23 cellular contexts compared by ENCODE assay signal in genomic region chr4:67083496-67083895, GRCh38.
A peak's percentile ranks its signal among the peaks of the same experiment; 100 is the strongest.
DNase-seq lines count a peak whose midpoint lies in the region; ATAC-seq and TF ChIP-seq lines count a peak whose summit lies in the region.
"Had no signal": no experiment of that assay in that cellular context is flagged by ENCODE, and none has a peak within 500 bp of the region (broad histone marks: within the 10 kb centered on the region; RNA-seq: fewer than 3 reads in every experiment).

No MANE protein-coding gene starts in this region.

- H3K9me3 Mint-ChIP-seq in WTC11, result peaks cover 6% of the 10 kb centered on the region
- H3K9me3 Mint-ChIP-seq: CD4-positive, alpha-beta memory T cell had no signal

- no peaks in the 10 kb centered on the region for H3K27me3 Mint-ChIP-seq in WTC11 (ENCODE audit: low read depth)
- H3K27me3 Mint-ChIP-seq: CD4-positive, alpha-beta memory T cell had no signal

- H3K27ac Mint-ChIP-seq in WTC11, result peak overlapping the region; percentile 77
- H3K27ac Mint-ChIP-seq: CD4-positive, alpha-beta memory T cell had no signal

- H3K4me3 Mint-ChIP-seq in WTC11, result no peak overlapping the region
- H3K4me3 Mint-ChIP-seq: CD4-positive, alpha-beta memory T cell had no signal

- no peak for TF ChIP-seq POLR2A in suprapubic skin (IDR thresholded peaks at IDR 0.05)

- CTCF ChIA-PET in WTC11 (lab: Charles Lee), result no interaction called here

- in situ Hi-C loops in HAP-1 (cut with MboI; ENCODE audit: low sequenced_read_pairs), result no loop called here

- POLR2A ChIA-PET in WTC11 (lab: Charles Lee), result no interaction called here

- H3K36me3 ChIP-seq in HAP-1 (replicated peaks), result no peaks in the 10 kb centered on the region
- H3K36me3 ChIP-seq in left ventricle myocardium inferior, result no peaks in the 10 kb centered on the region
- no peaks in the 10 kb centered on the region for H3K36me3 ChIP-seq in suprapubic skin
- H3K36me3 ChIP-seq: BLaER1 had no signal

- H3K27me3 ChIP-seq in HAP-1 (ENCODE audit: low read depth), result no peaks in the 10 kb centered on the region
- H3K27me3 ChIP-seq in left ventricle myocardium inferior (ENCODE audit: low read depth), result no peaks in the 10 kb centered on the region
- no peaks in the 10 kb centered on the region for H3K27me3 ChIP-seq in suprapubic skin
- H3K27me3 ChIP-seq: BLaER1 had no signal

- peak overlapping the region; percentile 68 for H3K27ac ChIP-seq in substantia nigra (ENCODE audit: low read depth, low read length, poor library complexity, severe bottlenecking)
- H3K27ac ChIP-seq in left ventricle myocardium inferior (replicated peaks), result no peak overlapping the region
- H3K27ac ChIP-seq in suprapubic skin, result no peak overlapping the region
- H3K27ac ChIP-seq: A549, BLaER1 had no signal

- ATAC-seq in WTC11 (no peak; the same call in 1 of the 2 replicates), GM21526 (IDR thresholded peaks at IDR 0.05; ENCODE audit: low FRiP score, unreplicated experiment) (no peak)
- ATAC-seq: A549, GM12878, SK-N-SH treated with all-trans-retinoic acid at 6 μM for 48 hours had no signal

- intact Hi-C loops in left ventricle myocardium inferior (cut with micrococcal nuclease), result no loop called here

- no peaks in the 10 kb centered on the region for H3K9me3 ChIP-seq in HAP-1
- H3K9me3 ChIP-seq in left ventricle myocardium inferior (replicated peaks), result no peaks in the 10 kb centered on the region
- no peaks in the 10 kb centered on the region for H3K9me3 ChIP-seq in suprapubic skin
- H3K9me3 ChIP-seq: A549, BLaER1 had no signal

- no peaks in the 10 kb centered on the region for H3K36me3 Mint-ChIP-seq in WTC11
- H3K36me3 Mint-ChIP-seq: CD4-positive, alpha-beta memory T cell had no signal

- no peak for TF ChIP-seq CTCF in WTC11 (IDR thresholded peaks at IDR 0.05)
- TF ChIP-seq CTCF in left ventricle myocardium inferior (IDR thresholded peaks at IDR 0.05; ENCODE audit: borderline replicate concordance), result no peak
- TF ChIP-seq CTCF in suprapubic skin (IDR thresholded peaks at IDR 0.05), result no peak

- TF ChIP-seq EP300 in suprapubic skin (IDR thresholded peaks at IDR 0.05), result no peak

- WGBS in suprapubic skin, result 76% methylated on average over 5 of the region's 5 CpGs

- H3K4me1 Mint-ChIP-seq in WTC11, result peaks cover 49% of the 10 kb centered on the region
- H3K4me1 Mint-ChIP-seq: CD4-positive, alpha-beta memory T cell had no signal

- DNase-seq in HAP-1 (ENCODE audit: low spot score in 2 of 2) (peak; percentile 51 to 73), WTC11 (ENCODE audit: low spot score) (no peak), medulla oblongata (ENCODE audit: extremely low spot score) (peak; percentile 81), substantia nigra (lab: John Stamatoyannopoulos, UW) (peak in 3 of 49 donors; percentile 9 to 17 (median 14)), left ventricle myocardium inferior (no peak), suprapubic skin (ENCODE audit: low spot score in 2 of 2) (no peak)
- DNase-seq: CD4-positive, alpha-beta memory T cell; DMS53; EL; NCI-H1092; NCI-H146; NCI-H2081; NCI-H2171 treated with DMSO at 0.1 percent for 48 hours; NCI-H446; NK-92 treated with Interleukin-12 subunit alpha and Interleukin-12 subunit beta, amount 100 ng/mL, for 24 hours; OCI-M1; RPMI8226; SHP77 treated with DMSO at 0.1 percent for 48 hours had no signal

- H3K4me3 ChIP-seq in HAP-1, result no peak overlapping the region
- no peak overlapping the region for H3K4me3 ChIP-seq in left ventricle myocardium inferior
- no peak overlapping the region for H3K4me3 ChIP-seq in suprapubic skin
- H3K4me3 ChIP-seq: A549, BLaER1, GM12878 had no signal

- H3K4me1 ChIP-seq in HAP-1 (peaks cover 17% of the 10 kb centered on the region), left ventricle myocardium inferior (no peaks in the 10 kb centered on the region), suprapubic skin (no peaks in the 10 kb centered on the region)
- H3K4me1 ChIP-seq: A549, BLaER1 had no signal

TF ChIP-seq in WTC11, 78 proteins besides CTCF, POLR2A, EP300 and RAD21:
- TF ChIP-seq, protein P1, sequence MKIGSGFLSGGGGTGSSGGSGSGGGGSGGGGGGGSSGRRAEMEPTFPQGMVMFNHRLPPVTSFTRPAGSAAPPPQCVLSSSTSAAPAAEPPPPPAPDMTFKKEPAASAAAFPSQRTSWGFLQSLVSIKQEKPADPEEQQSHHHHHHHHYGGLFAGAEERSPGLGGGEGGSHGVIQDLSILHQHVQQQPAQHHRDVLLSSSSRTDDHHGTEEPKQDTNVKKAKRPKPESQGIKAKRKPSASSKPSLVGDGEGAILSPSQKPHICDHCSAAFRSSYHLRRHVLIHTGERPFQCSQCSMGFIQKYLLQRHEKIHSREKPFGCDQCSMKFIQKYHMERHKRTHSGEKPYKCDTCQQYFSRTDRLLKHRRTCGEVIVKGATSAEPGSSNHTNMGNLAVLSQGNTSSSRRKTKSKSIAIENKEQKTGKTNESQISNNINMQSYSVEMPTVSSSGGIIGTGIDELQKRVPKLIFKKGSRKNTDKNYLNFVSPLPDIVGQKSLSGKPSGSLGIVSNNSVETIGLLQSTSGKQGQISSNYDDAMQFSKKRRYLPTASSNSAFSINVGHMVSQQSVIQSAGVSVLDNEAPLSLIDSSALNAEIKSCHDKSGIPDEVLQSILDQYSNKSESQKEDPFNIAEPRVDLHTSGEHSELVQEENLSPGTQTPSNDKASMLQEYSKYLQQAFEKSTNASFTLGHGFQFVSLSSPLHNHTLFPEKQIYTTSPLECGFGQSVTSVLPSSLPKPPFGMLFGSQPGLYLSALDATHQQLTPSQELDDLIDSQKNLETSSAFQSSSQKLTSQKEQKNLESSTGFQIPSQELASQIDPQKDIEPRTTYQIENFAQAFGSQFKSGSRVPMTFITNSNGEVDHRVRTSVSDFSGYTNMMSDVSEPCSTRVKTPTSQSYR (CRISPR knock-in tag; IDR thresholded peaks at IDR 0.05), result no peak
- TF ChIP-seq CBFB (CRISPR knock-in tag; IDR thresholded peaks at IDR 0.05; ENCODE audit: low read depth) (no peak), GRHL2 (CRISPR knock-in tag; IDR thresholded peaks at IDR 0.05; ENCODE audit: insufficient replicate concordance, severe bottlenecking) (no peak)

Comparison
In these comparisons a context has a peak if more than half of its experiments do, and no peak if none do; other contexts are left out.
1. DNase-seq: peak in HAP-1 (2 of 2) and medulla oblongata (single experiment); none in WTC11 (single experiment), left ventricle myocardium inferior (single experiment) and suprapubic skin (0 of 2).